Comparison of ENCODE assay signal across 14 cellular contexts in the genomic region with DNA sequence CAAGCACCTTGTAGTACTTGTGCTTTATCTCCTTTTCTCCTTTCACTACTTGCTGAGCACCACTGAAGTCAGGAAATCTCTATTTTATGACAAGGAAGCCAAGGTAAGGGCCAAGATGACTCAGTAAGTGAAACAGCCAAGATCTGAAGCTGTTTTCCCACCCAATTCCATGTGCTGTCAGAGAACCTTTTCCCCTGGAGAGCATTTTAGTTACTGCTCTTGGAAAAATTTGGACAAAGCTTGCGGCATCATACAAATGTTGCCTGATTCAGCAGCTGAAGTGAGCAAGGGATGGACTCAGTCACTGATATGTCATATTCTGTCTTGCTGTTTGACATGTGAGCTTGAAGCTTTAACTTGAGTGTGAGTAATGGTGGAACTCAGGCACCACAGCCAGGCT.
"Had no signal": no experiment of that assay in that cellular context is flagged by ENCODE, and none has a peak within 500 bp of the region (broad histone marks: within the 10 kb centered on the region; RNA-seq: fewer than 3 reads in every experiment).

No MANE protein-coding gene starts in this region.

- H3K27me3 Mint-ChIP-seq: stimulated activated memory B cell treated with anti-CD40 and anti-IgM and Interleukin-4, amounts not matched to agents 10 μg/mL and 1 μg/mL and 100 μg/mL, for 72 hours had no signal

- H3K4me3 Mint-ChIP-seq: activated naive CD8-positive, alpha-beta T cell treated with anti-CD3 and anti-CD28 coated beads, Interleukin-2, amount 50 U/mL, for 24 hours; activated T-helper 1 cell treated with anti-CD3 and anti-CD28 coated beads, Interleukin-12 subunit alpha, Interleukin-12 subunit beta, Interleukin-2, Interleukin-4 antibody, amounts not matched to agents 30 ng/mL and 10 ng/mL and 1 ng/mL, durations not matched to agents 14 hours and 24 hours and 36 hours; neural progenitor cell; stimulated activated memory B cell treated with anti-CD40 and anti-IgM and Interleukin-4, amounts not matched to agents 10 μg/mL and 1 μg/mL and 100 μg/mL, for 72 hours had no signal

- H3K36me3 Mint-ChIP-seq: neural progenitor cell; stimulated activated memory B cell treated with anti-CD40 and anti-IgM and Interleukin-4, amounts not matched to agents 10 μg/mL and 1 μg/mL and 100 μg/mL, for 72 hours had no signal

- DNase-seq: activated CD4-positive, alpha-beta T cell treated with anti-CD3 and anti-CD28 coated beads for 4 hours; activated naive CD4-positive, alpha-beta T cell; activated naive CD8-positive, alpha-beta T cell treated with anti-CD3 and anti-CD28 coated beads, Interleukin-2, amount 50 U/mL, for 24 hours; brain microvascular endothelial cell; dermis blood vessel endothelial cell; foreskin melanocyte; retina; SK-N-SH; T-helper 1 cell; WERI-Rb-1 had no signal

- H3K4me3 ChIP-seq: neural progenitor cell, smooth muscle cell had no signal

- ATAC-seq: activated naive CD8-positive, alpha-beta T cell treated with anti-CD3 and anti-CD28 coated beads, Interleukin-2, amount 50 U/mL, for 24 hours; stimulated activated memory B cell treated with anti-CD40 and anti-IgM and Interleukin-4, amounts not matched to agents 10 μg/mL and 1 μg/mL and 100 μg/mL, for 72 hours had no signal

- H3K9me3 Mint-ChIP-seq: activated naive CD8-positive, alpha-beta T cell treated with anti-CD3 and anti-CD28 coated beads, Interleukin-2, amount 50 U/mL, for 24 hours had no signal

- H3K4me1 Mint-ChIP-seq: activated naive CD8-positive, alpha-beta T cell treated with anti-CD3 and anti-CD28 coated beads, Interleukin-2, amount 50 U/mL, for 24 hours; stimulated activated memory B cell treated with anti-CD40 and anti-IgM and Interleukin-4, amounts not matched to agents 10 μg/mL and 1 μg/mL and 100 μg/mL, for 72 hours had no signal

- H3K27ac Mint-ChIP-seq: activated naive CD8-positive, alpha-beta T cell treated with anti-CD3 and anti-CD28 coated beads, Interleukin-2, amount 50 U/mL, for 24 hours; activated T-helper 1 cell treated with anti-CD3 and anti-CD28 coated beads, Interleukin-12 subunit alpha, Interleukin-12 subunit beta, Interleukin-2, Interleukin-4 antibody, amounts not matched to agents 30 ng/mL and 10 ng/mL and 1 ng/mL, durations not matched to agents 14 hours and 24 hours and 36 hours; neural progenitor cell; stimulated activated memory B cell treated with anti-CD40 and anti-IgM and Interleukin-4, amounts not matched to agents 10 μg/mL and 1 μg/mL and 100 μg/mL, for 72 hours had no signal
